In the genomic region with DNA sequence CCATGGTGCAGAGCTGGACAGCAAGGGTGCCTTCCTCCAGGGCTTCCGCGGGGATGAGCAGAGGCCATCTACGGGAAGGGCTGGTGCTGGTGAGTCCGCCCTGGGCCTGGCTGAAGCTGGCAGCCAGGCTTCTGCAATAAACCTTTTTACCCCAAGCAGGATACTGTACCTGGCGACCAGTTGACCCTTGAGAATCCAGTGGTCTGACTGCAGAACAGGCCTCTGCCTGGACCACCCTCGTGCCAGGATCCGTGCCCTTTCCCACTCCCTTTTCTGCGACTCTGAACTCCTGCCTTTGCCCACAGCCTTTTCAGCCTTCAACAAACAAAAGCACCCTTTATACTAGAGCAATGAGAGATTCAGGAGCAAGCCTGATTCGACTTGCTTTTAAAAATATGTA, we compare ENCODE assay signal across 24 cellular contexts.
"Had no signal": no experiment of that assay in that cellular context is flagged by ENCODE, and none has a peak within 500 bp of the region (broad histone marks: within the 10 kb centered on the region; RNA-seq: fewer than 3 reads in every experiment).

No MANE protein-coding gene starts in this region.

- H3K9me3 ChIP-seq: colonic mucosa, esophagus muscularis mucosa, gastrocnemius medialis, ovary, thoracic aorta, upper lobe of left lung had no signal

- H3K36me3 ChIP-seq: colonic mucosa, esophagus muscularis mucosa, gastrocnemius medialis, heart right ventricle, ovary, thoracic aorta, upper lobe of left lung had no signal

- H3K4me3 ChIP-seq: colonic mucosa, esophagus muscularis mucosa, gastrocnemius medialis, heart right ventricle, lung, ovary, thoracic aorta, upper lobe of left lung had no signal

- DNase-seq: activated CD4-positive, alpha-beta T cell treated with anti-CD3 and anti-CD28 coated beads, Interleukin-2, amount 10 ng/mL, durations not matched to agents 24 days and 14 days; activated CD8-positive, alpha-beta memory T cell treated with anti-CD3 and anti-CD28 coated beads, Interleukin-2, amount 10 ng/mL, durations not matched to agents 7 days and 5 days; activated CD8-positive, alpha-beta T cell treated with anti-CD3 and anti-CD28 coated beads for 36 hours; activated gamma-delta T cell treated with Interleukin-2 at 50 U/mL for 16 hours; activated T-cell treated with anti-CD3 and anti-CD28 coated beads for 4 hours; colonic mucosa; gastrocnemius medialis; heart right ventricle; kidney; naive thymus-derived CD8-positive, alpha-beta T cell; ovary; small intestine; stimulated activated CD4-positive, alpha-beta T cell treated with anti-CD3 and anti-CD28 coated beads, Interleukin-2, amount 100 ng/mL, for 24 hours; stimulated activated naive CD8-positive, alpha-beta T cell treated with anti-CD3 and anti-CD28 coated beads, Interleukin-15, amount 100 ng/mL, for 72 hours had no signal

- H3K27me3 ChIP-seq: colonic mucosa, esophagus muscularis mucosa, gastrocnemius medialis, heart right ventricle, ovary, upper lobe of left lung had no signal

- H3K27ac ChIP-seq: colonic mucosa, esophagus muscularis mucosa, gastrocnemius medialis, heart right ventricle, ovary, thoracic aorta, upper lobe of left lung had no signal

- ATAC-seq: activated CD4-positive, CD25-positive, alpha-beta regulatory T cell treated with anti-CD3 and anti-CD28 coated beads, Interleukin-2, amount 50 U/mL, for 24 hours; activated CD8-positive, alpha-beta memory T cell treated with anti-CD3 and anti-CD28 coated beads, Interleukin-2, amount 10 ng/mL, durations not matched to agents 7 days and 5 days; activated CD8-positive, alpha-beta T cell treated with anti-CD3 and anti-CD28 coated beads for 36 hours; activated naive CD4-positive, alpha-beta T cell treated with anti-CD3 and anti-CD28 coated beads, Interleukin-2, amount 50 U/mL, for 72 hours; gastrocnemius medialis; heart right ventricle; left lobe of liver; naive thymus-derived CD8-positive, alpha-beta T cell; sciatic nerve; SK-N-SH treated with all-trans-retinoic acid at 6 μM for 48 hours; stimulated activated effector memory CD8-positive, alpha-beta T cell treated with anti-CD3 and anti-CD28 coated beads, Interleukin-12 subunit alpha, Interleukin-12 subunit beta, amount 100 ng/mL, for 72 hours; stimulated activated naive CD8-positive, alpha-beta T cell treated with anti-CD3 and anti-CD28 coated beads, Interleukin-15, amount 100 ng/mL, for 72 hours had no signal

- H3K4me1 ChIP-seq: colonic mucosa, gastrocnemius medialis, heart right ventricle, upper lobe of left lung had no signal
